18 cellular contexts compared by ENCODE assay signal in genomic region chr19:33624586-33625153, GRCh38.
"Had no signal": no experiment of that assay in that cellular context is flagged by ENCODE, and none has a peak within 500 bp of the region (broad histone marks: within the 10 kb centered on the region; RNA-seq: fewer than 3 reads in every experiment).

No MANE protein-coding gene starts in this region.

- H3K27ac Mint-ChIP-seq: memory B cell; naive B cell; stimulated activated memory B cell treated with anti-CD40 and anti-IgM and Interleukin-4, amounts not matched to agents 10 μg/mL and 1 μg/mL and 100 μg/mL, for 72 hours had no signal

- H3K4me1 Mint-ChIP-seq: memory B cell; stimulated activated memory B cell treated with anti-CD40 and anti-IgM and Interleukin-4, amounts not matched to agents 10 μg/mL and 1 μg/mL and 100 μg/mL, for 72 hours had no signal

- DNase-seq: activated CD4-positive, alpha-beta T cell treated with anti-CD3 and anti-CD28 coated beads, Interleukin-2, amount 50 U/mL, for 4 hours; activated gamma-delta T cell treated with Interleukin-2 at 50 U/mL for 16 hours; adrenal gland; effector CD8-positive, alpha-beta T cell; gastrocnemius medialis; heart left ventricle; mucosa of descending colon; naive B cell; pancreas; sigmoid colon; stimulated activated CD4-positive, alpha-beta T cell treated with anti-CD3 and anti-CD28 coated beads, Interleukin-4, amount 100 ng/mL, for 4 hours; T1000; testis; upper lobe of left lung had no signal

- H3K9me3 Mint-ChIP-seq: activated naive CD4-positive, alpha-beta T cell treated with anti-CD3 and anti-CD28 coated beads, Interleukin-2, amount 50 U/mL, for 72 hours; memory B cell; naive B cell; stimulated activated memory B cell treated with anti-CD40 and anti-IgM and Interleukin-4, amounts not matched to agents 10 μg/mL and 1 μg/mL and 100 μg/mL, for 72 hours had no signal

- ATAC-seq: activated naive CD4-positive, alpha-beta T cell treated with anti-CD3 and anti-CD28 coated beads, Interleukin-2, amount 50 U/mL, for 72 hours; esophagus mucosa; gastrocnemius medialis; heart left ventricle; mucosa of descending colon; pancreas; stimulated activated memory B cell treated with anti-CD40 and anti-IgM and Interleukin-4, amounts not matched to agents 10 μg/mL and 1 μg/mL and 100 μg/mL, for 72 hours had no signal

- H3K36me3 Mint-ChIP-seq: activated naive CD4-positive, alpha-beta T cell treated with anti-CD3 and anti-CD28 coated beads, Interleukin-2, amount 50 U/mL, for 72 hours; memory B cell; naive B cell; stimulated activated memory B cell treated with anti-CD40 and anti-IgM and Interleukin-4, amounts not matched to agents 10 μg/mL and 1 μg/mL and 100 μg/mL, for 72 hours had no signal

- H3K4me3 Mint-ChIP-seq: memory B cell; stimulated activated memory B cell treated with anti-CD40 and anti-IgM and Interleukin-4, amounts not matched to agents 10 μg/mL and 1 μg/mL and 100 μg/mL, for 72 hours had no signal
